In the genomic region with DNA sequence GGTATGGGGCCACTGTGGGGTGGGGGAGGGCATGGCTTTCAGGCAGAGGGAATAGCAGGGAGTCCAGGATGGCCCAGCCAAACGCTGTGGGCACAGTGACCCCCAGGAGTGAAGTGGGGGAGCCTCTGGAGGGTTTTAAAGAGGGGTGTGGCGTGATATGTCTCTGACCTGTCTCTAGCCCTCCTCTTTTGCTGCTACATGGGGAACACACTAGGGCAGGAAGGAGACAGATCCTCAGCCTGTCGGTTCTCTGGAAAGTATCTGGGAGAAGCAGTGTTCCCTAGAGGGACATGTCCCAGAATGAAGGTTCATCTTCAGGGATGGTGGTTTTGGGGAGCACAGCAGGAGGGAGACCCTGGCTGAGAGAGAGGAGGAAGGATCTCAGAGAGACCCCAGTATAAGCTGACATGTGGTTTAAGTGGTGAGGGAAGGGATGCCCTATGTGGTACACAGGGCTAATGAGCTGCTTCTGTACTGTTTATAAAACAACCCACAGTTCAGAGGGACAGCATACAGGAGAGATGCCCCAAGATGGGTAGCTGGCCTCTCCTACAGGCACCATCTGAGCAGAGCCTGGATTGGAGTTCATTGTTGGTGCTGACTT, we compare ENCODE assay signal across 28 cellular contexts. TPM values are rescaled to one million over a fixed set of nuclear protein-coding genes. Genes with fewer than 3 reads are reported as not detected.
DNase-seq lines count a peak whose midpoint lies in the region; ATAC-seq and TF ChIP-seq lines count a peak whose summit lies in the region.
"Had no signal": no experiment of that assay in that cellular context is flagged by ENCODE, and none has a peak within 500 bp of the region (broad histone marks: within the 10 kb centered on the region; RNA-seq: fewer than 3 reads in every experiment).

No MANE protein-coding gene starts in this region.

- H3K79me2 ChIP-seq in GM23338 (replicated peaks; ENCODE audit: insufficient read depth) (peaks cover 100% of the 10 kb centered on the region), trophoblast cell (ENCODE audit: control insufficient read depth, insufficient read depth, low read length, poor library complexity) (peaks cover 30% of the 10 kb centered on the region)

- no peak overlapping the region for H3K23ac ChIP-seq in trophoblast cell (ENCODE audit: low read length)

- H2BK120ac ChIP-seq in trophoblast cell (ENCODE audit: insufficient read depth, low read length, poor library complexity), result peak overlapping the region; percentile 30

- no peak for TF ChIP-seq POLR2A in stomach (IDR thresholded peaks at IDR 0.05)

- peak overlapping the region; percentile 92 for H3K4ac ChIP-seq in trophoblast cell (ENCODE audit: low read depth, low read length)

- H3K27ac Mint-ChIP-seq in GM23338, result no peak overlapping the region; the same call in 1 of the 2 replicates
- H3K27ac Mint-ChIP-seq: CD4-positive, alpha-beta memory T cell had no signal

- in situ Hi-C loops in Panc1 (cut with HindIII; ENCODE audit: low pct_unique_long_range_greater_than_20kb, low sequenced_read_pairs), result no loop called here
- in situ Hi-C loops in brain microvascular endothelial cell (cut with HindIII; ENCODE audit: low pct_ligation_motif_present, low sequenced_read_pairs), result no loop called here

- H3K9me2 ChIP-seq in GM23338 (ENCODE audit: insufficient read depth), result no peaks in the 10 kb centered on the region

- peaks cover 52% of the 10 kb centered on the region for H3K27me3 Mint-ChIP-seq in GM23338 (ENCODE audit: insufficient read depth, low read depth, poor library complexity)

- no TSS peak for BruUV-seq in Panc1 (replicated peaks; lab: Mats Ljungman, UMichigan)

- H2AFZ ChIP-seq in GM23338, result no peak overlapping the region
- no peak overlapping the region for H2AFZ ChIP-seq in trophoblast cell (ENCODE audit: insufficient read depth, low read length, poor library complexity)

- peaks cover 56% of the 10 kb centered on the region for H3K36me3 Mint-ChIP-seq in GM23338 (ENCODE audit: low read depth)
- H3K36me3 Mint-ChIP-seq: CD4-positive, alpha-beta memory T cell had no signal

- H4K12ac ChIP-seq in trophoblast cell (ENCODE audit: low read depth, low read length), result no peak overlapping the region

- peaks cover 19% of the 10 kb centered on the region for H3K36me3 ChIP-seq in GM23338 (ENCODE audit: insufficient read depth)
- no peaks in the 10 kb centered on the region for H3K36me3 ChIP-seq in Panc1 (ENCODE audit: control insufficient read depth, insufficient read depth, low read length)
- H3K36me3 ChIP-seq in trophoblast cell (ENCODE audit: control insufficient read depth in 1 of 2, insufficient read depth in 2 of 2, low read length in 2 of 2), result no peaks in the 10 kb centered on the region
- H3K36me3 ChIP-seq in stomach, result no peaks in the 10 kb centered on the region
- no peaks in the 10 kb centered on the region for H3K36me3 ChIP-seq in brain microvascular endothelial cell (replicated peaks)
- H3K36me3 ChIP-seq: SJSA1 had no signal

- peak overlapping the region; percentile 2 for H3K14ac ChIP-seq in trophoblast cell (ENCODE audit: low read length)

- no CpG with 5 or more reads among the region's 3 CpGs for WGBS in trophoblast cell (ENCODE audit: extremely low coverage, insufficient coverage, insufficient read length)
- WGBS in stomach, 5 donors, result 78 to 86% (median 82%) methylated on average over 3 of the region's 3 CpGs

- peaks cover 14% of the 10 kb centered on the region for H3K79me1 ChIP-seq in trophoblast cell (ENCODE audit: low read length)

- peak overlapping the region; percentile 50 for H4K91ac ChIP-seq in trophoblast cell (ENCODE audit: low read depth, low read length)

- CTCF ChIA-PET in Panc1 (lab: Charles Lee), result no interaction called here

- H2BK12ac ChIP-seq in trophoblast cell (ENCODE audit: low read length), result peak overlapping the region; percentile 61

- no peak overlapping the region for H2AK5ac ChIP-seq in trophoblast cell (ENCODE audit: low read length)

- H3K9ac ChIP-seq in trophoblast cell (ENCODE audit: low read length), result no peak overlapping the region

- H3K4me3 ChIP-seq in GM23338 (no peak overlapping the region), Panc1 (ENCODE audit: low read depth in 2 of 2, low read length in 2 of 2) (no peak overlapping the region), trophoblast cell (ENCODE audit: low read depth, low read length) (no peak overlapping the region), stomach (no peak overlapping the region), brain microvascular endothelial cell (ENCODE audit: low read depth, low read length) (no peak overlapping the region)
- H3K4me3 ChIP-seq: GM12878, SJSA1 had no signal

- no peaks in the 10 kb centered on the region for H3K9me3 Mint-ChIP-seq in GM23338
- H3K9me3 Mint-ChIP-seq: CD4-positive, alpha-beta memory T cell had no signal

- H3K4me3 Mint-ChIP-seq in GM23338, result peak overlapping the region; percentile 11; the same call in 1 of the 3 replicates
- H3K4me3 Mint-ChIP-seq: CD4-positive, alpha-beta memory T cell had no signal

- peaks cover 100% of the 10 kb centered on the region for H4K20me1 ChIP-seq in GM23338 (replicated peaks; ENCODE audit: insufficient read depth)

- peaks cover 58% of the 10 kb centered on the region for H3F3A ChIP-seq in GM23338 (replicated peaks; ENCODE audit: low read depth)

- H3K4me1 ChIP-seq in GM23338 (ENCODE audit: insufficient read depth) (peaks cover 99% of the 10 kb centered on the region), Panc1 (ENCODE audit: control insufficient read depth, insufficient read depth, low read length) (no peaks in the 10 kb centered on the region), trophoblast cell (ENCODE audit: control insufficient read depth in 1 of 2, insufficient read depth in 2 of 2, low read length in 2 of 2) (peaks cover 43 to 60% of the 10 kb centered on the region in 2 experiments), stomach (peaks cover 0 to 10% (median 7%) of the 10 kb centered on the region in 4 donors)
- H3K4me1 ChIP-seq: SJSA1 had no signal

- H3K4me2 ChIP-seq in GM23338 (peak overlapping the region; percentile 67; the same call in 1 of the 2 replicates), trophoblast cell (ENCODE audit: low read length) (no peak overlapping the region)

- no peak overlapping the region for H4K8ac ChIP-seq in trophoblast cell (ENCODE audit: low read depth, low read length)

- H3K18ac ChIP-seq in trophoblast cell (ENCODE audit: low read length), result peak overlapping the region; percentile 7

- ATAC-seq in GM23338 (peak; percentile 4), Panc1 (peak; percentile 45; the same call in 1 of the 2 replicates), HG03457 (IDR thresholded peaks at IDR 0.05; ENCODE audit: unreplicated experiment) (no peak)
- ATAC-seq: GM12878 had no signal

- no peak for TF ChIP-seq CTCF in GM23338 (conservative IDR thresholded peaks at IDR 0.05; ENCODE audit: low read depth in 2 of 2)
- no peak for TF ChIP-seq CTCF in Panc1 (IDR thresholded peaks at IDR 0.05)
- no peak for TF ChIP-seq CTCF in stomach (IDR thresholded peaks at IDR 0.05)
- TF ChIP-seq CTCF in brain microvascular endothelial cell (IDR thresholded peaks at IDR 0.05; ENCODE audit: low read depth, low read length, missing control alignments), result no peak

- H2BK5ac ChIP-seq in trophoblast cell (ENCODE audit: low read depth, low read length, poor library complexity), result no peak overlapping the region

- TF ChIP-seq EP300 in stomach (IDR thresholded peaks at IDR 0.05), result no peak

- POLR2A ChIA-PET in Panc1 (lab: Charles Lee), result no interaction called here

- peaks cover 87% of the 10 kb centered on the region for H3K4me1 Mint-ChIP-seq in GM23338
- H3K4me1 Mint-ChIP-seq: CD4-positive, alpha-beta memory T cell had no signal

- no peaks in the 10 kb centered on the region for H3K9me3 ChIP-seq in Panc1 (ENCODE audit: control insufficient read depth, insufficient read depth, low read depth, low read length)
- H3K9me3 ChIP-seq in trophoblast cell (ENCODE audit: insufficient read depth, low read depth, low read length), result peaks cover under 1% of the 10 kb centered on the region
- H3K9me3 ChIP-seq in stomach, result no peaks in the 10 kb centered on the region
- H3K9me3 ChIP-seq: SJSA1 had no signal

- H3K27me3 ChIP-seq in GM23338 (ENCODE audit: insufficient read depth) (no peaks in the 10 kb centered on the region), Panc1 (ENCODE audit: control insufficient read depth, insufficient read depth, low read length) (no peaks in the 10 kb centered on the region), trophoblast cell (ENCODE audit: insufficient read depth, low read length) (no peaks in the 10 kb centered on the region), stomach (no peaks in the 10 kb centered on the region), brain microvascular endothelial cell (replicated peaks) (no peaks in the 10 kb centered on the region)
- H3K27me3 ChIP-seq: SJSA1 had no signal

- H3K27ac ChIP-seq in GM23338 (ENCODE audit: low read depth) (peak overlapping the region; percentile 76; the same call in 1 of the 2 replicates), Panc1 (ENCODE audit: low read length) (no peak overlapping the region), trophoblast cell (ENCODE audit: low read depth, low read length) (peak overlapping the region; percentile 54), stomach (no peak overlapping the region), brain microvascular endothelial cell (no peak overlapping the region)
- H3K27ac ChIP-seq: SJSA1 had no signal

- DNase-seq in GM23338 (ENCODE audit: low spot score) (no peak), Panc1 (ENCODE audit: low read depth, low spot score) (no peak), islet precursor cell (peak; percentile 36), trophoblast cell (no peak), stomach (no peak), brain microvascular endothelial cell (no peak)
- DNase-seq: C1 segment of cervical spinal cord; CD4-positive, alpha-beta memory T cell; COR-L47; EL; GDM1; KBM-7; MV-4-11; NCI-H1105 treated with DMSO at 0.1 percent for 48 hours; NCI-H146; NCI-H1930; NCI-H2107; NCI-H446; NCI-H524 treated with DMSO at 0.1 percent for 48 hours; NCI-H82; NK-92 treated with Interleukin-12 subunit alpha and Interleukin-12 subunit beta, amount 100 ng/mL, for 24 hours; PC-3; Right ventricle myocardium superior; RPMI8226 had no signal

- intact Hi-C loops in Panc1 (cut with micrococcal nuclease; ENCODE audit: unreplicated experiment), result no loop called here
- intact Hi-C loops in stomach (cut with DNase I; ENCODE audit: low total_unique reads), result no loop called here

TF ChIP-seq in GM23338, 12 proteins besides CTCF, POLR2A, EP300 and RAD21 (continues in another document):
- TF ChIP-seq ZNF331 (CRISPR knock-in tag; IDR thresholded peaks at IDR 0.05; ENCODE audit: low read depth) (no peak), EZH2phosphoT487 (IDR thresholded peaks at IDR 0.05; ENCODE audit: unreplicated experiment) (no peak), CREB1 (CRISPR knock-in tag; IDR thresholded peaks at IDR 0.05; ENCODE audit: low read depth) (no peak)

RNA-seq across cellular contexts. Expression of gene TRIM71, which starts 37.7 kb away (rescaled TPM):
- total RNA-seq in GM23338 (2014; rRNA removed; shearing (Covaris generic)), result 318 and 346 TPM in 2 replicates
- polyA plus RNA-seq in GM23338 (2016; fragmentation: Nextera tagmentation; extraction: Ambion mirVana) (71.2 and 71.5 TPM in 2 replicates), stomach (under 1 TPM; 0.05 to 0.15 (median 0.12) TPM)
- total RNA-seq in Panc1 (2021; ENCODE audit: unreplicated experiment) (0.18 TPM), stomach (1 to 10 TPM in 1 of 5 donors, under 1 TPM in 1, not detected in 3; under 0.01 to 2.8 TPM)
- polyA plus RNA-seq in Panc1 (2012; ENCODE audit: insufficient read length), result not detected
- 22.6 and 23.2 TPM in 2 replicates for polyA plus RNA-seq in trophoblast cell (2013)
- total RNA-seq: CD4-positive, alpha-beta memory T cell; LHCN-M2; Right ventricle myocardium superior had no signal
- polyA plus RNA-seq: CD4-positive, alpha-beta memory T cell had no signal

Comparison
In these comparisons a context has a peak if more than half of its experiments do, and no peak if none do; other contexts are left out.
1. H3K27ac ChIP-seq: peak in GM23338 (single experiment) and trophoblast cell (single experiment); none in Panc1 (single experiment), stomach (0 of 5) and brain microvascular endothelial cell (single experiment).
2. RNA of gene TRIM71, which starts 37.7 kb away (total RNA-seq): 318 to 346 TPM in GM23338; 0.18 TPM in Panc1 (single experiment) and under 0.01 to 2.8 TPM in stomach; every median in the first group is over 10 times any median in the second.